1 cellular context compared by ENCODE assay signal in genomic region chr3:112974894-112975293, GRCh38.
TF ChIP-seq lines count a peak whose summit lies in the region.

TSS of gene CD200R1 (minus strand) at chr3:112975103. CDS start at chr3:112974857, 246 bp downstream.

TF ChIP-seq in WTC11, 78 proteins besides CTCF, POLR2A, EP300 and RAD21 (continued from another document):
- TF ChIP-seq NR2C2 (CRISPR knock-in tag; IDR thresholded peaks at IDR 0.05) (no peak), GABPB1 (CRISPR knock-in tag; IDR thresholded peaks at IDR 0.05) (no peak), FOXJ3 (CRISPR knock-in tag; IDR thresholded peaks at IDR 0.05; ENCODE audit: borderline replicate concordance) (no peak), MYBL2 (CRISPR knock-in tag; IDR thresholded peaks at IDR 0.05) (no peak), CDX4 (CRISPR knock-in tag; IDR thresholded peaks at IDR 0.05; ENCODE audit: borderline replicate concordance) (no peak)
